ENCODE assay signal across 9 cellular contexts in genomic region chr11:47566166-47566546, GRCh38. TPM values are rescaled to one million over a fixed set of nuclear protein-coding genes. Genes with fewer than 3 reads are reported as not detected.
DNase-seq lines count a peak whose midpoint lies in the region; ATAC-seq and TF ChIP-seq lines count a peak whose summit lies in the region.
"Had no signal": no experiment of that assay in that cellular context is flagged by ENCODE, and none has a peak within 500 bp of the region (broad histone marks: within the 10 kb centered on the region; RNA-seq: fewer than 3 reads in every experiment).

No MANE protein-coding gene starts in this region.

- ATAC-seq in memory B cell (ENCODE audit: low read depth), result no peak

- H3K27ac ChIP-seq in CD4-positive, alpha-beta memory T cell (ENCODE audit: low read depth, low read length), result peak overlapping the region; percentile 73
- H3K27ac ChIP-seq in HL-60 (replicated peaks) (peak overlapping the region; percentile 72), brain microvascular endothelial cell (no peak overlapping the region), urinary bladder (ENCODE audit: low read depth) (no peak overlapping the region)

- POLR2A ChIA-PET in CD4-positive, alpha-beta memory T cell (lab: Charles Lee; ENCODE audit: partially characterized antibody), result interaction anchor here (0.6 to 7.6 kb wide), 8 partner anchors 13 to 202 kb away, joined by 3 to 52 read pairs (median 4); partner anchors contain the start of genes CELF1, KBTBD4 and NDUFS3

- in situ Hi-C loops in brain microvascular endothelial cell (cut with HindIII; ENCODE audit: low pct_ligation_motif_present, low sequenced_read_pairs), result no loop called here

- CTCF ChIA-PET in CD4-positive, alpha-beta memory T cell (lab: Charles Lee; ENCODE audit: partially characterized antibody), result interaction anchor here (0.7 to 1.9 kb wide), 3 partner anchors 8 to 12 kb away, joined by 3 to 10 read pairs (median 7); no protein-coding TSS in a partner anchor

- no peaks in the 10 kb centered on the region for H3K9me3 Mint-ChIP-seq in CD4-positive, alpha-beta memory T cell
- no peaks in the 10 kb centered on the region for H3K9me3 Mint-ChIP-seq in memory B cell

- peaks cover 7% of the 10 kb centered on the region for H3K36me3 ChIP-seq in CD4-positive, alpha-beta memory T cell (ENCODE audit: insufficient read depth, low read length)
- H3K36me3 ChIP-seq in brain microvascular endothelial cell (replicated peaks) (peaks cover 2% of the 10 kb centered on the region), urinary bladder (ENCODE audit: insufficient read depth) (peaks cover 2% of the 10 kb centered on the region)

- H3K27me3 Mint-ChIP-seq in CD4-positive, alpha-beta memory T cell, result no peaks in the 10 kb centered on the region
- H3K27me3 Mint-ChIP-seq in memory B cell, result no peaks in the 10 kb centered on the region

- peak overlapping the region; percentile 76 to 88 (median 85) for H3K4me3 Mint-ChIP-seq in CD4-positive, alpha-beta memory T cell
- peak overlapping the region; percentile 84 for H3K4me3 Mint-ChIP-seq in memory B cell

- no peak for DNase-seq in CD4-positive, alpha-beta memory T cell
- DNase-seq in HL-60 (ENCODE audit: low read depth in 1 of 2, low spot score in 1 of 2) (peak in 1 of 2 experiments; percentile 25), brain microvascular endothelial cell (no peak), memory B cell (ENCODE audit: low spot score in 2 of 2) (no peak), nucleus accumbens (lab: John Stamatoyannopoulos, UW) (no peak), HCEC 1CT (no peak), NCI-H774 (lab: John Stamatoyannopoulos, UW) (no peak)

- no peak for TF ChIP-seq CTCF in HL-60 (IDR thresholded peaks at IDR 0.05; ENCODE audit: insufficient read depth, low read length)
- no peak for TF ChIP-seq CTCF in brain microvascular endothelial cell (IDR thresholded peaks at IDR 0.05; ENCODE audit: low read depth, low read length, missing control alignments)

- H3K27ac Mint-ChIP-seq in CD4-positive, alpha-beta memory T cell, result peak overlapping the region; percentile 72 to 89 (median 82)
- peak overlapping the region; percentile 61 for H3K27ac Mint-ChIP-seq in memory B cell

- intact Hi-C loops in CD4-positive, alpha-beta memory T cell (cut with micrococcal nuclease), result loop anchor here (5.0 kb wide), 2 partner anchors 76 to 151 kb away; partner anchors contain the start of genes AGBL2 and MTCH2

- H3K36me3 Mint-ChIP-seq in CD4-positive, alpha-beta memory T cell, result peaks cover under 1 to 12% of the 10 kb centered on the region in 2 donors
- no peaks in the 10 kb centered on the region for H3K36me3 Mint-ChIP-seq in memory B cell

- peak overlapping the region; percentile 52 to 87 for H3K4me3 ChIP-seq in CD4-positive, alpha-beta memory T cell (ENCODE audit: low read length in 2 of 2)
- H3K4me3 ChIP-seq in HL-60 (replicated peaks; ENCODE audit: insufficient read depth, low read length) (peak overlapping the region; percentile 93), brain microvascular endothelial cell (ENCODE audit: low read depth, low read length) (peak overlapping the region; percentile 80), urinary bladder (ENCODE audit: low read depth, low read length) (peak overlapping the region; percentile 94)

- peaks cover 13% of the 10 kb centered on the region for H3K4me1 ChIP-seq in CD4-positive, alpha-beta memory T cell (ENCODE audit: insufficient read depth, low read length)
- H3K4me1 ChIP-seq in urinary bladder (ENCODE audit: insufficient read depth), result peaks cover 4% of the 10 kb centered on the region

- H3K9me3 ChIP-seq in CD4-positive, alpha-beta memory T cell (ENCODE audit: control insufficient read depth in 1 of 2, low read length in 2 of 2), result no peaks in the 10 kb centered on the region

- H3K4me1 Mint-ChIP-seq in CD4-positive, alpha-beta memory T cell, result peaks cover 9 to 25% (median 18%) of the 10 kb centered on the region in 4 donors
- peaks cover 10% of the 10 kb centered on the region for H3K4me1 Mint-ChIP-seq in memory B cell

- no peaks in the 10 kb centered on the region for H3K27me3 ChIP-seq in CD4-positive, alpha-beta memory T cell (ENCODE audit: insufficient read depth, low read length)
- H3K27me3 ChIP-seq in HL-60 (ENCODE audit: insufficient read depth, poor library complexity, severe bottlenecking), result no peaks in the 10 kb centered on the region
- H3K27me3 ChIP-seq in brain microvascular endothelial cell (replicated peaks), result no peaks in the 10 kb centered on the region

- WGBS in urinary bladder, result 40% methylated on average over 16 of the region's 16 CpGs

RNA-seq across cellular contexts. Expression of gene PTPMT1, which starts 0.8 kb away (rescaled TPM):
- total RNA-seq in CD4-positive, alpha-beta memory T cell, result 10 to 100 TPM; 21.5 to 21.9 TPM
- 100 to 1,000 TPM in 1 of 2 donors, 10 to 100 TPM in 1; 68.3 to 109 TPM for polyA plus RNA-seq in CD4-positive, alpha-beta memory T cell
- total RNA-seq in urinary bladder, result 25.1 TPM
- 58.8 TPM for polyA plus RNA-seq in urinary bladder

RNA-seq across cellular contexts. Expression of gene KBTBD4, which starts 12.6 kb away (rescaled TPM):
- total RNA-seq in CD4-positive, alpha-beta memory T cell, result 10 to 100 TPM; 21.2 to 22.5 TPM
- polyA plus RNA-seq in CD4-positive, alpha-beta memory T cell, result 10 to 100 TPM; 40.2 to 71.9 TPM
- total RNA-seq in urinary bladder, result 15.4 TPM
- 24.1 TPM for polyA plus RNA-seq in urinary bladder

RNA-seq across cellular contexts. Expression of gene NDUFS3, which starts 12.7 kb away (rescaled TPM):
- total RNA-seq in CD4-positive, alpha-beta memory T cell, result 10 to 100 TPM; 70.9 to 71.0 TPM
- polyA plus RNA-seq in CD4-positive, alpha-beta memory T cell, result 100 to 1,000 TPM in 1 of 2 donors, 10 to 100 TPM in 1; 85.7 to 118 TPM
- total RNA-seq in urinary bladder, result 40.0 TPM
- polyA plus RNA-seq in urinary bladder, result 107 TPM

RNA-seq across cellular contexts. Expression of gene CELF1, which starts 13.2 kb away (rescaled TPM):
- total RNA-seq in CD4-positive, alpha-beta memory T cell, result 100 to 1,000 TPM; 145 to 149 TPM
- polyA plus RNA-seq in CD4-positive, alpha-beta memory T cell, result 10 to 100 TPM; 45.6 to 76.2 TPM
- 125 TPM for total RNA-seq in urinary bladder
- polyA plus RNA-seq in urinary bladder, result 35.2 TPM

RNA-seq across cellular contexts. Expression of gene FAM180B, which starts 20.3 kb away (rescaled TPM):
- total RNA-seq in CD4-positive, alpha-beta memory T cell, result under 1 TPM in 1 of 2 experiments, not detected in 1; 0.25 TPM
- not detected for polyA plus RNA-seq in CD4-positive, alpha-beta memory T cell
- 0.32 TPM for total RNA-seq in urinary bladder
- polyA plus RNA-seq in urinary bladder, result 0.10 TPM
- total RNA-seq: HT1080 had no signal

Comparison
In these comparisons a context has a peak if more than half of its experiments do, and no peak if none do; other contexts are left out.
1. H3K27ac ChIP-seq: peak in CD4-positive, alpha-beta memory T cell (single experiment) and HL-60 (single experiment); none in brain microvascular endothelial cell (single experiment) and urinary bladder (single experiment).
2. Peak in every context shown above with its lines, with median percentiles within 50 percentile points of each other: H3K4me3 ChIP-seq.